ENCODE assay signal across 1 cellular context in genomic region chr2:135875491-135876065, GRCh38.
TF ChIP-seq lines count a peak whose summit lies in the region.

No MANE protein-coding gene starts in this region.

TF ChIP-seq in K562, 482 proteins besides CTCF, POLR2A, EP300 and RAD21 (continued from another document):
- TF ChIP-seq, protein P1, sequence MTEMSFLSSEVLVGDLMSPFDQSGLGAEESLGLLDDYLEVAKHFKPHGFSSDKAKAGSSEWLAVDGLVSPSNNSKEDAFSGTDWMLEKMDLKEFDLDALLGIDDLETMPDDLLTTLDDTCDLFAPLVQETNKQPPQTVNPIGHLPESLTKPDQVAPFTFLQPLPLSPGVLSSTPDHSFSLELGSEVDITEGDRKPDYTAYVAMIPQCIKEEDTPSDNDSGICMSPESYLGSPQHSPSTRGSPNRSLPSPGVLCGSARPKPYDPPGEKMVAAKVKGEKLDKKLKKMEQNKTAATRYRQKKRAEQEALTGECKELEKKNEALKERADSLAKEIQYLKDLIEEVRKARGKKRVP (CRISPR knock-in tag; IDR thresholded peaks at IDR 0.05) = 0 out of 2 replicates have a peak, but pooled peaks have one; percentile 37
- TF ChIP-seq, protein P2, sequence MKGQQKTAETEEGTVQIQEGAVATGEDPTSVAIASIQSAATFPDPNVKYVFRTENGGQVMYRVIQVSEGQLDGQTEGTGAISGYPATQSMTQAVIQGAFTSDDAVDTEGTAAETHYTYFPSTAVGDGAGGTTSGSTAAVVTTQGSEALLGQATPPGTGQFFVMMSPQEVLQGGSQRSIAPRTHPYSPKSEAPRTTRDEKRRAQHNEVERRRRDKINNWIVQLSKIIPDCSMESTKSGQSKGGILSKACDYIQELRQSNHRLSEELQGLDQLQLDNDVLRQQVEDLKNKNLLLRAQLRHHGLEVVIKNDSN (CRISPR knock-in tag; IDR thresholded peaks at IDR 0.05) = 0 out of 2 replicates have a peak, but pooled peaks have one; percentile 24
- TF ChIP-seq ZNF175 (CRISPR knock-in tag; IDR thresholded peaks at IDR 0.05; ENCODE audit: low read depth) (no peak), FOXP1 (CRISPR knock-in tag; IDR thresholded peaks at IDR 0.05) (0 out of 2 replicates have a peak, but pooled peaks have one; percentile 64), PRDM10 (IDR thresholded peaks at IDR 0.05; ENCODE audit: partially characterized antibody) (peak; percentile 31), ZNF431 (CRISPR knock-in tag; IDR thresholded peaks at IDR 0.05) (0 out of 2 replicates have a peak, but pooled peaks have one; percentile 11), CREB1 (IDR thresholded peaks at IDR 0.05) (no peak), CREB1 (CRISPR knock-in tag; IDR thresholded peaks at IDR 0.05) (no peak), ZNF143 (CRISPR knock-in tag; IDR thresholded peaks at IDR 0.05) (0 out of 2 replicates have a peak, but pooled peaks have one; percentile 19), HNRNPH1 (optimal IDR thresholded peaks at IDR 0.05; ENCODE audit: low read depth, low read length) (no peak), POLR2B (IDR thresholded peaks at IDR 0.05; ENCODE audit: low read depth, partially characterized antibody) (no peak), ZNF217 (CRISPR knock-in tag; IDR thresholded peaks at IDR 0.05) (no peak), ZNF165 (CRISPR knock-in tag; IDR thresholded peaks at IDR 0.05; ENCODE audit: borderline replicate concordance) (no peak), ZNF324 (CRISPR knock-in tag; IDR thresholded peaks at IDR 0.05) (no peak), ZNF699 (CRISPR knock-in tag; IDR thresholded peaks at IDR 0.05; ENCODE audit: insufficient replicate concordance) (no peak), YY1 (IDR thresholded peaks at IDR 0.05; ENCODE audit: borderline replicate concordance in 1 of 3, control insufficient read depth in 1 of 3, extremely low read depth in 1 of 3, insufficient read depth in 3 of 3, insufficient read length in 1 of 3, insufficient replicate concordance in 2 of 3, low read depth in 1 of 3, low read length in 2 of 3) (peak in 1 of 3 experiments; percentile 32), PBX2 (CRISPR knock-in tag; IDR thresholded peaks at IDR 0.05; ENCODE audit: low read depth) (no peak), PBX2 (tag; conservative IDR thresholded peaks at IDR 0.05; ENCODE audit: low read depth) (no peak), ETV1 (tag; conservative IDR thresholded peaks at IDR 0.05; ENCODE audit: low read depth) (no peak), SMARCE1 (IDR thresholded peaks at IDR 0.05) (0 out of 2 replicates have a peak, but pooled peaks have one; percentile 24), FIP1L1 (IDR thresholded peaks at IDR 0.05; ENCODE audit: low read depth, low read length, poor library complexity, severe bottlenecking) (no peak), NKRF (IDR thresholded peaks at IDR 0.05; ENCODE audit: borderline replicate concordance) (peak; percentile 32; the same call in 1 of the 2 replicates), ILF3 (IDR thresholded peaks at IDR 0.05; ENCODE audit: borderline replicate concordance) (no peak), HNRNPL (IDR thresholded peaks at IDR 0.05; ENCODE audit: low read depth, low read length) (0 out of 2 replicates have a peak, but pooled peaks have one; percentile 33), PTBP1 (IDR thresholded peaks at IDR 0.05; ENCODE audit: low read depth, low read length) (no peak)
- TF ChIP-seq, protein P3, sequence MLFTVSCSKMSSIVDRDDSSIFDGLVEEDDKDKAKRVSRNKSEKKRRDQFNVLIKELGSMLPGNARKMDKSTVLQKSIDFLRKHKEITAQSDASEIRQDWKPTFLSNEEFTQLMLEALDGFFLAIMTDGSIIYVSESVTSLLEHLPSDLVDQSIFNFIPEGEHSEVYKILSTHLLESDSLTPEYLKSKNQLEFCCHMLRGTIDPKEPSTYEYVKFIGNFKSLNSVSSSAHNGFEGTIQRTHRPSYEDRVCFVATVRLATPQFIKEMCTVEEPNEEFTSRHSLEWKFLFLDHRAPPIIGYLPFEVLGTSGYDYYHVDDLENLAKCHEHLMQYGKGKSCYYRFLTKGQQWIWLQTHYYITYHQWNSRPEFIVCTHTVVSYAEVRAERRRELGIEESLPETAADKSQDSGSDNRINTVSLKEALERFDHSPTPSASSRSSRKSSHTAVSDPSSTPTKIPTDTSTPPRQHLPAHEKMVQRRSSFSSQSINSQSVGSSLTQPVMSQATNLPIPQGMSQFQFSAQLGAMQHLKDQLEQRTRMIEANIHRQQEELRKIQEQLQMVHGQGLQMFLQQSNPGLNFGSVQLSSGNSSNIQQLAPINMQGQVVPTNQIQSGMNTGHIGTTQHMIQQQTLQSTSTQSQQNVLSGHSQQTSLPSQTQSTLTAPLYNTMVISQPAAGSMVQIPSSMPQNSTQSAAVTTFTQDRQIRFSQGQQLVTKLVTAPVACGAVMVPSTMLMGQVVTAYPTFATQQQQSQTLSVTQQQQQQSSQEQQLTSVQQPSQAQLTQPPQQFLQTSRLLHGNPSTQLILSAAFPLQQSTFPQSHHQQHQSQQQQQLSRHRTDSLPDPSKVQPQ (CRISPR knock-in tag; IDR thresholded peaks at IDR 0.05; ENCODE audit: borderline replicate concordance) = no peak
